In the genomic region with DNA sequence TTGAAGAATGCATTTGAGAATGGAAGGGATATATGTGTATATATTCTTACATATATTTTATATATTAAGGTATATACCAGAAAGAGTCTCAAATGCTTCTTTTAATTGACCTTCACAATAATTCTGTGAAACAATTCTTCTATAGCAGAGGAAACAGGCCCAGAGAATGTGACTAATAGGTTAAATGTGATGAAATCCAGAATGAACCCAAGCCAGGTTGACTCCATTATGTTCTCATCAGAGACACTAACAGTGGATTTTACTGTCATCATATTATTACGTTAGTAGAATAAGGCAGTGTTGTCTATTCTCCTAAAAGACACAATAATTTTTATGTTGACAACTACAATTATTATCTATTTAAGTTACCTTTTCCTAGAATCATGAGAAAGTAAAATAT, we compare ENCODE assay signal across 24 cellular contexts.
"Had no signal": no experiment of that assay in that cellular context is flagged by ENCODE, and none has a peak within 500 bp of the region (broad histone marks: within the 10 kb centered on the region; RNA-seq: fewer than 3 reads in every experiment).

No MANE protein-coding gene starts in this region.

- H3K36me3 ChIP-seq: heart left ventricle, neutrophil, right lobe of liver, tibial nerve, upper lobe of right lung, vagina had no signal

- ATAC-seq: heart left ventricle; left lobe of liver; mucosa of descending colon; naive thymus-derived CD8-positive, alpha-beta T cell; psoas muscle; right lobe of liver; stimulated activated naive B cell treated with anti-CD40 and anti-IgM and Interleukin-4, amounts not matched to agents 10 μg/mL and 1 μg/mL and 100 μg/mL, for 72 hours; stimulated activated naive CD8-positive, alpha-beta T cell treated with anti-CD3 and anti-CD28 coated beads, Interleukin-15, amount 100 ng/mL, for 72 hours; upper lobe of right lung had no signal

- H3K4me3 ChIP-seq: coronary artery, heart left ventricle, mucosa of descending colon, psoas muscle, right lobe of liver, skin epidermis, testis, tibial nerve, upper lobe of right lung, vagina had no signal

- H3K27me3 ChIP-seq: heart left ventricle, neutrophil, right lobe of liver, testis, tibial nerve, upper lobe of right lung, vagina had no signal

- H3K9me3 ChIP-seq: mucosa of descending colon, neutrophil, psoas muscle, right lobe of liver, testis, tibial nerve, upper lobe of right lung, vagina had no signal

- FAIRE-seq: endothelial cell of umbilical vein, frontal cortex, islet of Langerhans had no signal

- H3K4me1 ChIP-seq: heart left ventricle, psoas muscle, right lobe of liver, testis, tibial nerve, upper lobe of right lung, vagina had no signal

- H3K27ac ChIP-seq: coronary artery, heart left ventricle, neutrophil, psoas muscle, right lobe of liver, skin epidermis, testis, tibial nerve, upper lobe of right lung, vagina had no signal

- DNase-seq: effector CD4-positive, alpha-beta T cell; endodermal cell; heart left ventricle; hippocampal formation; mucosa of descending colon; naive thymus-derived CD8-positive, alpha-beta T cell; psoas muscle; retina; right lobe of liver; stimulated activated CD4-positive, alpha-beta T cell treated with anti-CD3 and anti-CD28 coated beads, Interleukin-2, amount 100 ng/mL, for 24 hours; stimulated activated CD4-positive, alpha-beta T cell treated with anti-CD3 and anti-CD28 coated beads, Interleukin-4, amount 100 ng/mL, for 4 hours; stimulated activated naive B cell treated with anti-CD40 and anti-IgM and Interleukin-4, amounts not matched to agents 10 μg/mL and 1 μg/mL and 100 μg/mL, for 72 hours; stimulated activated naive CD8-positive, alpha-beta T cell treated with anti-CD3 and anti-CD28 coated beads, Interleukin-15, amount 100 ng/mL, for 72 hours; testis; upper lobe of right lung had no signal
